16 cellular contexts compared by ENCODE assay signal in the genomic region with DNA sequence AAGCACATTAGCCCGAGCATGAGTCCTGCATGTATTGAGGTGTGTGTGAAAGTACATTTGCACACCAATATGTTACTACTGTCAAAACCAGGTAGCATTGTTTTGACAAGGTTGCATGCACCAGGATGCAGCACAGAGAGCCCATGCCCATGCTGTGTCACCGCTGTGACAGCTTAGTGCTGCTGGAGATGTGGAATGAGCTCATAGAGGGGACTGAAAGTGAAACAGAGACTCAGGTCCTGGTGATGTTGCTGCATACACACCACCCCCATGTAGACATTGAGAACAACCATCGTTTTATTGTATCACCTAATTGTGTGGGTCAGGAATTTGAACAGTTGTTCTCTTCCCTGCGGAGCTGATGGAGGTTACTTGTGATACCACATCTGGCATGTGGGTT. TPM values are rescaled to one million over a fixed set of nuclear protein-coding genes. Genes with fewer than 3 reads are reported as not detected.
DNase-seq lines count a peak whose midpoint lies in the region; ATAC-seq and TF ChIP-seq lines count a peak whose summit lies in the region.
"Had no signal": no experiment of that assay in that cellular context is flagged by ENCODE, and none has a peak within 500 bp of the region (broad histone marks: within the 10 kb centered on the region; RNA-seq: fewer than 3 reads in every experiment).

No MANE protein-coding gene starts in this region.

- DNase-seq in GM12865 (ENCODE audit: low read depth), result peak; percentile 46
- peak; percentile 26 for DNase-seq in activated naive CD8-positive, alpha-beta T cell treated with anti-CD3 and anti-CD28 coated beads for 36 hours
- no peak for DNase-seq in iPS-NIHi7 (ENCODE audit: extremely low spot score)
- DNase-seq in AG20443 (ENCODE audit: low spot score), result no peak
- DNase-seq in coronary artery (ENCODE audit: low spot score), result no peak
- DNase-seq: activated CD4-positive, alpha-beta T cell treated with anti-CD3 and anti-CD28 coated beads, Interleukin-2, amount 50 U/mL, for 48 hours; GF-D8; KBM-7; NCI-H510A had no signal

- no peak overlapping the region for H3K27ac Mint-ChIP-seq in activated naive CD8-positive, alpha-beta T cell treated with anti-CD3 and anti-CD28 coated beads for 36 hours

- H3K4me3 ChIP-seq in GM12865 (ENCODE audit: low read depth, low read length), result no peak overlapping the region
- H3K4me3 ChIP-seq in coronary artery, result no peak overlapping the region
- H3K4me3 ChIP-seq: BLaER1 treated with 17β-estradiol and CSF1 and Interleukin-3, amounts not matched to agents 10 nM and 100 nM; lung; SJCRH30; tibial nerve had no signal

- H3K4me3 Mint-ChIP-seq in activated naive CD8-positive, alpha-beta T cell treated with anti-CD3 and anti-CD28 coated beads for 36 hours, result no peak overlapping the region

- peaks cover 19% of the 10 kb centered on the region for H3K27me3 Mint-ChIP-seq in activated naive CD8-positive, alpha-beta T cell treated with anti-CD3 and anti-CD28 coated beads for 36 hours

- no peak overlapping the region for H3K27ac ChIP-seq in coronary artery
- H3K27ac ChIP-seq: BLaER1 treated with 17β-estradiol and CSF1 and Interleukin-3, amounts not matched to agents 10 nM and 100 nM; SJCRH30; tibial nerve had no signal

- ATAC-seq in GM18907 (IDR thresholded peaks at IDR 0.05; ENCODE audit: unreplicated experiment) (peak; percentile 79), HG03095 (IDR thresholded peaks at IDR 0.05; ENCODE audit: unreplicated experiment) (peak; percentile 74), GM18909 (IDR thresholded peaks at IDR 0.05; ENCODE audit: poor library complexity, unreplicated experiment) (no peak)

- TF ChIP-seq CTCF in GM12865 (IDR thresholded peaks at IDR 0.05; ENCODE audit: insufficient read depth, low read depth, low read length, missing control alignments) (no peak), coronary artery (IDR thresholded peaks at IDR 0.05) (no peak)

- H3K4me1 Mint-ChIP-seq in activated naive CD8-positive, alpha-beta T cell treated with anti-CD3 and anti-CD28 coated beads for 36 hours, result peaks cover 14% of the 10 kb centered on the region

- H3K36me3 Mint-ChIP-seq in activated naive CD8-positive, alpha-beta T cell treated with anti-CD3 and anti-CD28 coated beads for 36 hours, result no peaks in the 10 kb centered on the region

- no peaks in the 10 kb centered on the region for H3K9me3 Mint-ChIP-seq in activated naive CD8-positive, alpha-beta T cell treated with anti-CD3 and anti-CD28 coated beads for 36 hours

RNA-seq across cellular contexts. Expression of gene GADD45G, which starts 53.0 kb away (rescaled TPM):
- total RNA-seq in activated naive CD8-positive, alpha-beta T cell treated with anti-CD3 and anti-CD28 coated beads for 36 hours, result 1 to 10 TPM; 1.4 to 1.8 TPM

Comparison
In these comparisons a context has a peak if more than half of its experiments do, and no peak if none do; other contexts are left out.
1. DNase-seq: peak in GM12865 (single experiment) and activated naive CD8-positive, alpha-beta T cell treated with anti-CD3 and anti-CD28 coated beads for 36 hours (single experiment); none in iPS-NIHi7 (single experiment), AG20443 (single experiment) and coronary artery (single experiment).